In the genomic region with DNA sequence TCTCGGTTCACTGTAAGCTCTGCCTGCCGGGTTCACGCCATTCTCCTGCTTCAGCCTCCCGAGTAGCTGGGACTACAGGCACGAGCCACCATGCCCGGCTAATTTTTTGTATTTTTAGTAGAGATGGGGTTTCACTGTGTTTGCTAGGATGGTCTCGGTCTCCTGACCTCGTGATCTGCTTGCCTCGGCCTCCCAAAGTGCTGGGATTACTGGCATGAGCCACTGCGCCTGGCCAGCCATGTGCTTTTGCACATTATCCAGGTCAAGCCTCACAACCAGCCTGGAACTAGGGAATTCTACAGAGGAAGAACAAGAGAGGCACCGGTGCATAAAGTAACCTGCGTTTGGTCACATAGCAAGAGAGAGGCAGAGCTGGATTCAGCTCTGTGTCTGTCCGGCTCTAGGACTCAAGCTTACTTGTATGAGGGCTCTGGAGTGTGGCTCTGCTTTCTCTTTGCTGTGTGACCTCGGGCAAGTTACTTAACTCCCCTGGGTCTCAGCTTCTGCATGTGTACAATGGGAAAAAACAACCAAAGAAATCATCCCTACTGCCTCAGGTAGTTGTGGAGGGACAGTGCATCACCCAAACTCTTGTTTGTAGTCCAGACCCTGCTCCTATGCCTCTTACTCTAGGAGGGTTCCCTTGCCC, we compare ENCODE assay signal across 20 cellular contexts. TPM values are rescaled to one million over a fixed set of nuclear protein-coding genes. Genes with fewer than 3 reads are reported as not detected.
DNase-seq lines count a peak whose midpoint lies in the region; ATAC-seq and TF ChIP-seq lines count a peak whose summit lies in the region.
"Had no signal": no experiment of that assay in that cellular context is flagged by ENCODE, and none has a peak within 500 bp of the region (broad histone marks: within the 10 kb centered on the region; RNA-seq: fewer than 3 reads in every experiment).

No MANE protein-coding gene starts in this region.

- intact Hi-C loops in heart right ventricle (cut with DNase I): loop anchor here in 5 of 10 donors (5.0 to 10.0 kb wide), 8 partner anchors 49 to 319 kb away; no protein-coding TSS in a partner anchor

- no peaks in the 10 kb centered on the region for H3K9me2 ChIP-seq in GM23248 (ENCODE audit: insufficient read depth)

- H3F3A ChIP-seq in GM23248 (ENCODE audit: insufficient read depth): no peaks in the 10 kb centered on the region

- ATAC-seq in heart right ventricle (no peak), RWPE2 (ENCODE audit: low read depth) (no peak), HG03469 (IDR thresholded peaks at IDR 0.05; ENCODE audit: unreplicated experiment) (no peak)
- ATAC-seq: CD8-positive, alpha-beta T cell had no signal

- peak; percentile 55 for DNase-seq in right atrium auricular region (ENCODE audit: low spot score)
- DNase-seq in heart right ventricle: no peak
- peak; percentile 21 for DNase-seq in RWPE2 (ENCODE audit: low spot score)
- peak; percentile 51 for DNase-seq in osteoblast (ENCODE audit: insufficient read length, low spot score, missing footprints)
- DNase-seq in activated CD4-positive, alpha-beta T cell treated with anti-CD3 and anti-CD28 coated beads for 48 hours: no peak
- no peak for DNase-seq in GM23248
- DNase-seq: CD8-positive, alpha-beta T cell; DND-41; H7; Karpas-422; NCI-H1417 treated with DMSO at 0.1 percent for 48 hours; NCI-H187 treated with DMSO at 0.1 percent for 48 hours; NCI-H2227 treated with DMSO at 0.1 percent for 48 hours; NCI-H524; NCI-H82; OCI-M1; SHP77 treated with DMSO at 0.1 percent for 48 hours had no signal

- 80 to 86% methylated on average over 14 of the region's 14 CpGs for WGBS in heart right ventricle, 2 donors
- WGBS in GM23248 (ENCODE audit: low coverage in 1 of 2, low lambda C conversion rate in 2 of 2, missing lambda C conversion rate in 2 of 2), 2 experiments: 86 to 91% methylated on average over 14 of the region's 14 CpGs

- no peaks in the 10 kb centered on the region for H3K79me2 ChIP-seq in osteoblast (ENCODE audit: insufficient read depth, low read length)
- no peaks in the 10 kb centered on the region for H3K79me2 ChIP-seq in GM23248 (ENCODE audit: insufficient read depth)

- TF ChIP-seq CTCF in right atrium auricular region (IDR thresholded peaks at IDR 0.05) (no peak), heart right ventricle (IDR thresholded peaks at IDR 0.05) (no peak), RWPE2 (IDR thresholded peaks at IDR 0.05; ENCODE audit: poor library complexity, severe bottlenecking) (no peak), osteoblast (IDR thresholded peaks at IDR 0.05; ENCODE audit: extremely low read depth, low read depth, low read length) (no peak)

- no peak overlapping the region for H3K4me3 ChIP-seq in right atrium auricular region
- H3K4me3 ChIP-seq in heart right ventricle: no peak overlapping the region
- no peak overlapping the region for H3K4me3 ChIP-seq in RWPE2 (ENCODE audit: severe bottlenecking)
- no peak overlapping the region for H3K4me3 ChIP-seq in osteoblast (ENCODE audit: insufficient read depth, low read length)
- no peak overlapping the region for H3K4me3 ChIP-seq in GM23248
- H3K4me3 ChIP-seq: BLaER1 treated with 17β-estradiol and CSF1 and Interleukin-3, amounts not matched to agents 10 nM and 100 nM had no signal

- H3K9me3 ChIP-seq in right atrium auricular region (no peaks in the 10 kb centered on the region), heart right ventricle (no peaks in the 10 kb centered on the region), RWPE2 (ENCODE audit: severe bottlenecking) (no peaks in the 10 kb centered on the region), osteoblast (ENCODE audit: low read depth, low read length) (no peaks in the 10 kb centered on the region), GM23248 (ENCODE audit: low read depth) (no peaks in the 10 kb centered on the region)
- H3K9me3 ChIP-seq: BLaER1 treated with 17β-estradiol and CSF1 and Interleukin-3, amounts not matched to agents 10 nM and 100 nM had no signal

- H4K20me1 ChIP-seq in osteoblast (ENCODE audit: insufficient read depth, low read length): peaks cover 7% of the 10 kb centered on the region
- no peaks in the 10 kb centered on the region for H4K20me1 ChIP-seq in GM23248 (ENCODE audit: insufficient read depth)

- no peak overlapping the region for H3K4me2 ChIP-seq in osteoblast (ENCODE audit: insufficient read depth, low read length)
- H3K4me2 ChIP-seq in GM23248 (ENCODE audit: unreplicated experiment): no peak overlapping the region
- H3K4me2 ChIP-seq: BLaER1 treated with 17β-estradiol and CSF1 and Interleukin-3, amounts not matched to agents 10 nM and 100 nM had no signal

- H2AFZ ChIP-seq in osteoblast (ENCODE audit: low read length): no peak overlapping the region
- H2AFZ ChIP-seq in GM23248: no peak overlapping the region

- H3K27me3 ChIP-seq in right atrium auricular region (no peaks in the 10 kb centered on the region), heart right ventricle (peaks cover 0 to 14% (median 0%) of the 10 kb centered on the region in 7 donors), RWPE2 (ENCODE audit: insufficient read depth, poor library complexity, severe bottlenecking) (peaks cover 5% of the 10 kb centered on the region), osteoblast (ENCODE audit: insufficient read depth, low read length) (no peaks in the 10 kb centered on the region), GM23248 (replicated peaks; ENCODE audit: insufficient read depth) (no peaks in the 10 kb centered on the region)

- in situ Hi-C loops in GM23248 (cut with MboI): no loop called here

- H3K27ac ChIP-seq in right atrium auricular region (no peak overlapping the region), heart right ventricle (no peak overlapping the region), RWPE2 (ENCODE audit: poor library complexity, severe bottlenecking) (no peak overlapping the region), osteoblast (ENCODE audit: low read depth, low read length) (no peak overlapping the region), GM23248 (no peak overlapping the region)
- H3K27ac ChIP-seq: BLaER1 treated with 17β-estradiol and CSF1 and Interleukin-3, amounts not matched to agents 10 nM and 100 nM had no signal

- no peak overlapping the region for H3K9ac ChIP-seq in GM23248
- H3K9ac ChIP-seq: BLaER1 treated with 17β-estradiol and CSF1 and Interleukin-3, amounts not matched to agents 10 nM and 100 nM had no signal

- peaks cover 0 to 12% of the 10 kb centered on the region in 2 donors for H3K4me1 ChIP-seq in right atrium auricular region
- H3K4me1 ChIP-seq in heart right ventricle: peaks cover 3 to 63% (median 18%) of the 10 kb centered on the region in 9 donors
- H3K4me1 ChIP-seq in RWPE2 (ENCODE audit: insufficient read depth, poor library complexity, severe bottlenecking): no peaks in the 10 kb centered on the region
- peaks cover 5% of the 10 kb centered on the region for H3K4me1 ChIP-seq in osteoblast (ENCODE audit: insufficient read depth, low read length)
- no peaks in the 10 kb centered on the region for H3K4me1 ChIP-seq in GM23248 (ENCODE audit: insufficient read depth)

- H3K36me3 ChIP-seq in right atrium auricular region (no peaks in the 10 kb centered on the region), heart right ventricle (no peaks in the 10 kb centered on the region), RWPE2 (ENCODE audit: low read depth) (no peaks in the 10 kb centered on the region), osteoblast (ENCODE audit: insufficient read depth, low read length) (no peaks in the 10 kb centered on the region), GM23248 (ENCODE audit: low read depth) (no peaks in the 10 kb centered on the region)
- H3K36me3 ChIP-seq: BLaER1 treated with 17β-estradiol and CSF1 and Interleukin-3, amounts not matched to agents 10 nM and 100 nM had no signal

RNA-seq across cellular contexts. Expression of a gene that starts 6.3 kb away (rescaled TPM):
- 1 to 10 TPM; 2.2 to 2.7 TPM for total RNA-seq in right atrium auricular region
- 10 to 100 TPM in 8 of 10 donors, 1 to 10 TPM in 2; 2.5 to 39.2 (median 19.2) TPM for total RNA-seq in heart right ventricle
- polyA plus RNA-seq in heart right ventricle: 1 to 10 TPM; 1.7 to 4.1 TPM
- total RNA-seq in osteoblast: under 0.01 and 0.29 TPM in 2 replicates
- total RNA-seq in GM23248 (2014; rRNA removed; shearing (Covaris generic)): not detected in 2 replicates
- 0.09 TPM in 2 replicates for polyA plus RNA-seq in GM23248 (2016; fragmentation: Nextera tagmentation; extraction: Ambion mirVana)
- total RNA-seq: MCF 10A had no signal

RNA-seq across cellular contexts. Expression of a gene that starts 38.1 kb away (rescaled TPM):
- 100 to 1,000 TPM; 271 to 353 TPM for total RNA-seq in right atrium auricular region
- total RNA-seq in heart right ventricle: 100 to 1,000 TPM; 364 to 529 (median 465) TPM
- polyA plus RNA-seq in heart right ventricle: 1,000 to 10,000 TPM in 1 of 2 donors, 100 to 1,000 TPM in 1; 248 to 1,064 TPM
- total RNA-seq in osteoblast: 1,126 and 1,271 TPM in 2 replicates
- total RNA-seq in GM23248 (2014; rRNA removed; shearing (Covaris generic)): 683 and 757 TPM in 2 replicates
- 566 and 584 TPM in 2 replicates for polyA plus RNA-seq in GM23248 (2016; fragmentation: Nextera tagmentation; extraction: Ambion mirVana)

Comparison
In these comparisons a context has a peak if more than half of its experiments do, and no peak if none do; other contexts are left out.
1. DNase-seq: peak in right atrium auricular region (single experiment), RWPE2 (single experiment) and osteoblast (single experiment); none in heart right ventricle (0 of 2), activated CD4-positive, alpha-beta T cell treated with anti-CD3 and anti-CD28 coated beads for 48 hours (single experiment) and GM23248 (single experiment).